20 cellular contexts compared by ENCODE assay signal in the genomic region with DNA sequence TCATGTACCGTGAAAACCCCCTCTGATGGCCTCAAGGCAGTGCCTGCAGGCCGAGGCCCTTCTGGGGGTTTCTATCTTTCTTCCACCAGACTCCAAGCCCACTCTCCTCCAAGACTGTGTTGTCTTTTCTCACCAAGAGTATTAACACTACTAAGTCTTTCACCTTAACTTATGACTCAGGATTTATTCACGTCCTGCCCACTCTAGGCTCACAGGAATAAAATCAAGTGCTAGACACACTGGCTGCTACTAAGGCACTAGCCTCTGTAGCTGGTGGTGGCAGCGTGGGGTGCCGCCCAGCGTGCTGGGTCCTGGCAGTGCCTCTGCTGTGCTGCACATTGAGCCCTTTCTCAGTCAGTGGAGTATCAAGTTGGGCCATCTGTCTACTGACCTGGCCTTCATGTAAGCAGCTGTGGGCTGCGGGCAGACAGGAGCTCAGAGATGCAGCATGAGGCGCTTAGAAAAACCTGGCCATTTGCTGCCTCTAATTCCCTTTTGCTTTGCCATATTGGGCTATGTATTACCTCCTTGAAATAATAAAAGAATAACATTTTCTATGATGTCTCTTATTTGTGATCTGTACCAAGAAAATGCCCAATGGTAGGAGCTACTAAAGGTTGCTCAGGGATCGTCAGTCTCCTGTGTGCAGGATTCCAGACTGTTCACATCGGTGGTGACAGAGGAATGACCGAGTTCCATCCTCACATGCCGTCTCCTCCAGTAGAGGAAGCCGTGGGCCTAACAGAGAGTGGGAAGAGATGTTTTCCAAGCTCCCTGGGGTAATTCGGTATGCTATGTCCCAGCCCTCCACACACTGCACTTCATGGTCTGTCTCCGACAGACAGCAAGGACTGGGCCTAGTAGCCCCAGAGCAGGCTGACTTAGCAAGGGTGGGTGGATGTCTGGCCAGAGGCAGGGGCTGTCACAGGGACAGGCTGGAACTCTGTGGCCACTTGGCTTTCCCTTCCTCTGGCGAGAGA. TPM values are rescaled to one million over a fixed set of nuclear protein-coding genes. Genes with fewer than 3 reads are reported as not detected.
DNase-seq lines count a peak whose midpoint lies in the region; ATAC-seq and TF ChIP-seq lines count a peak whose summit lies in the region.
"Had no signal": no experiment of that assay in that cellular context is flagged by ENCODE, and none has a peak within 500 bp of the region (broad histone marks: within the 10 kb centered on the region; RNA-seq: fewer than 3 reads in every experiment).

No MANE protein-coding gene starts in this region.

- H3K36me3 ChIP-seq in Caco-2 (ENCODE audit: control insufficient read depth, insufficient read depth, low read length) (no peaks in the 10 kb centered on the region; the same call in 1 of the 2 replicates), GM23248 (ENCODE audit: low read depth) (peaks cover 14% of the 10 kb centered on the region; the same call in 1 of the 2 replicates), left ventricle myocardium inferior (peaks cover 69% of the 10 kb centered on the region), brain microvascular endothelial cell (replicated peaks) (peaks cover 11% of the 10 kb centered on the region)

- TSS peak; percentile 22 for BruUV-seq in Caco-2 (replicated peaks; lab: Mats Ljungman, UMichigan)

- H3K4me1 ChIP-seq in Caco-2 (no peaks in the 10 kb centered on the region), GM23248 (ENCODE audit: insufficient read depth) (no peaks in the 10 kb centered on the region), left ventricle myocardium inferior (no peaks in the 10 kb centered on the region)

- H3K27ac ChIP-seq in GM23248, result no peak overlapping the region
- H3K27ac ChIP-seq in left ventricle myocardium inferior (replicated peaks), result peak overlapping the region; percentile 18
- no peak overlapping the region for H3K27ac ChIP-seq in brain microvascular endothelial cell
- H3K27ac ChIP-seq: cardiac muscle cell had no signal

- DNase-seq in Caco-2 (no peak), GM23248 (peak; percentile 24), left ventricle myocardium inferior (no peak), brain microvascular endothelial cell (no peak)
- no peak for DNase-seq in activated T-helper 2 cell treated with anti-CD3 and anti-CD28 coated beads, Interferon-gamma antibody, Interleukin-2, Interleukin-4, amounts not matched to agents 10 μg/mL and 5 μg/mL and 100 μg/mL, durations not matched to agents 14 hours and 24 hours and 36 hours (ENCODE audit: low spot score)
- DNase-seq in activated CD4-positive, alpha-beta T cell treated with anti-CD3 and anti-CD28 coated beads, Interleukin-2, amount 10 ng/mL, durations not matched to agents 7 days and 5 days, result no peak
- DNase-seq: activated CD4-positive, alpha-beta memory T cell treated with anti-CD3 and anti-CD28 coated beads for 36 hours; activated T-cell treated with anti-CD3 and anti-CD28 coated beads, Interleukin-2, amount 50 U/mL, for 48 hours; COR-L47; immature natural killer cell; NCI-H146; NCI-H748 treated with DMSO at 0.1 percent for 48 hours; nucleus accumbens; OCI-M1; retina; T-helper 2 cell had no signal

- H3K4me1 Mint-ChIP-seq in Caco-2 (ENCODE audit: low read depth, unreplicated experiment), result no peaks in the 10 kb centered on the region
- peaks cover 4% of the 10 kb centered on the region for H3K4me1 Mint-ChIP-seq in activated T-helper 2 cell treated with anti-CD3 and anti-CD28 coated beads, Interferon-gamma antibody, Interleukin-2, Interleukin-4, amounts not matched to agents 10 μg/mL and 5 μg/mL and 100 μg/mL, durations not matched to agents 14 hours and 24 hours and 36 hours (ENCODE audit: low read depth)
- H3K4me1 Mint-ChIP-seq in activated CD4-positive, alpha-beta T cell treated with anti-CD3 and anti-CD28 coated beads, Interleukin-2, amount 10 ng/mL, durations not matched to agents 7 days and 5 days, result no peaks in the 10 kb centered on the region
- H3K4me1 Mint-ChIP-seq: immature natural killer cell, WTC11 had no signal

- CTCF ChIA-PET in Caco-2 (lab: Charles Lee), result interaction anchor here (0.6 kb wide), 1 partner anchor 73 kb away, joined by 3 read pairs; no protein-coding TSS in a partner anchor
- CTCF ChIA-PET in activated CD4-positive, alpha-beta T cell treated with anti-CD3 and anti-CD28 coated beads, Interleukin-2, amount 10 ng/mL, durations not matched to agents 7 days and 5 days (lab: Charles Lee), result interaction anchor here (1.1 kb wide), 1 partner anchor 91 kb away, joined by 3 read pairs; no protein-coding TSS in a partner anchor

- no peaks in the 10 kb centered on the region for H3K27me3 Mint-ChIP-seq in Caco-2 (ENCODE audit: insufficient read depth, unreplicated experiment)
- H3K27me3 Mint-ChIP-seq in activated T-helper 2 cell treated with anti-CD3 and anti-CD28 coated beads, Interferon-gamma antibody, Interleukin-2, Interleukin-4, amounts not matched to agents 10 μg/mL and 5 μg/mL and 100 μg/mL, durations not matched to agents 14 hours and 24 hours and 36 hours (ENCODE audit: low read depth), result no peaks in the 10 kb centered on the region
- H3K27me3 Mint-ChIP-seq in activated CD4-positive, alpha-beta T cell treated with anti-CD3 and anti-CD28 coated beads, Interleukin-2, amount 10 ng/mL, durations not matched to agents 7 days and 5 days, result no peaks in the 10 kb centered on the region
- H3K27me3 Mint-ChIP-seq: activated CD4-positive, alpha-beta memory T cell treated with anti-CD3 and anti-CD28 coated beads for 36 hours had no signal

- no peaks in the 10 kb centered on the region for H3K9me3 Mint-ChIP-seq in Caco-2 (ENCODE audit: unreplicated experiment)
- no peaks in the 10 kb centered on the region for H3K9me3 Mint-ChIP-seq in activated T-helper 2 cell treated with anti-CD3 and anti-CD28 coated beads, Interferon-gamma antibody, Interleukin-2, Interleukin-4, amounts not matched to agents 10 μg/mL and 5 μg/mL and 100 μg/mL, durations not matched to agents 14 hours and 24 hours and 36 hours
- H3K9me3 Mint-ChIP-seq in activated CD4-positive, alpha-beta T cell treated with anti-CD3 and anti-CD28 coated beads, Interleukin-2, amount 10 ng/mL, durations not matched to agents 7 days and 5 days, result no peaks in the 10 kb centered on the region
- H3K9me3 Mint-ChIP-seq: activated CD4-positive, alpha-beta memory T cell treated with anti-CD3 and anti-CD28 coated beads for 36 hours; immature natural killer cell; WTC11 had no signal

- H4K20me1 ChIP-seq in GM23248 (ENCODE audit: insufficient read depth), result no peaks in the 10 kb centered on the region

- H3K4me3 ChIP-seq in Caco-2 (ENCODE audit: low read depth, low read length) (no peak overlapping the region), GM23248 (no peak overlapping the region), left ventricle myocardium inferior (no peak overlapping the region), brain microvascular endothelial cell (ENCODE audit: low read depth, low read length) (no peak overlapping the region)
- H3K4me3 ChIP-seq: cardiac muscle cell, lung had no signal

- H3K79me2 ChIP-seq in GM23248 (ENCODE audit: insufficient read depth), result no peaks in the 10 kb centered on the region

- POLR2A ChIA-PET in Caco-2 (lab: Charles Lee), result no interaction called here
- POLR2A ChIA-PET in activated CD4-positive, alpha-beta T cell treated with anti-CD3 and anti-CD28 coated beads, Interleukin-2, amount 10 ng/mL, durations not matched to agents 7 days and 5 days (lab: Charles Lee), result no interaction called here

- peaks cover 14% of the 10 kb centered on the region for H3K36me3 Mint-ChIP-seq in Caco-2 (ENCODE audit: insufficient read depth, unreplicated experiment)
- peaks cover 74% of the 10 kb centered on the region for H3K36me3 Mint-ChIP-seq in activated T-helper 2 cell treated with anti-CD3 and anti-CD28 coated beads, Interferon-gamma antibody, Interleukin-2, Interleukin-4, amounts not matched to agents 10 μg/mL and 5 μg/mL and 100 μg/mL, durations not matched to agents 14 hours and 24 hours and 36 hours (ENCODE audit: low read depth)
- peaks cover 66% of the 10 kb centered on the region for H3K36me3 Mint-ChIP-seq in activated CD4-positive, alpha-beta T cell treated with anti-CD3 and anti-CD28 coated beads, Interleukin-2, amount 10 ng/mL, durations not matched to agents 7 days and 5 days (ENCODE audit: low read depth)

- in situ Hi-C loops in GM23248 (cut with MboI), result no loop called here
- in situ Hi-C loops in brain microvascular endothelial cell (cut with HindIII; ENCODE audit: low pct_ligation_motif_present, low sequenced_read_pairs), result no loop called here

- H3K27me3 ChIP-seq in Caco-2 (replicated peaks; ENCODE audit: control insufficient read depth, insufficient read depth, low read length) (no peaks in the 10 kb centered on the region), GM23248 (replicated peaks; ENCODE audit: insufficient read depth) (no peaks in the 10 kb centered on the region), left ventricle myocardium inferior (ENCODE audit: low read depth) (no peaks in the 10 kb centered on the region), brain microvascular endothelial cell (replicated peaks) (no peaks in the 10 kb centered on the region)
- H3K27me3 ChIP-seq: cardiac muscle cell had no signal

- H3K9me2 ChIP-seq in GM23248 (ENCODE audit: insufficient read depth), result no peaks in the 10 kb centered on the region

- intact Hi-C loops in Caco-2 (cut with micrococcal nuclease; ENCODE audit: unreplicated experiment) (no loop called here), left ventricle myocardium inferior (cut with micrococcal nuclease) (no loop called here)
- intact Hi-C loops in activated T-helper 2 cell treated with anti-CD3 and anti-CD28 coated beads, Interferon-gamma antibody, Interleukin-2, Interleukin-4, amounts not matched to agents 10 μg/mL and 5 μg/mL and 100 μg/mL, durations not matched to agents 14 hours and 24 hours and 36 hours (cut with micrococcal nuclease), result no loop called here

- peaks cover 7% of the 10 kb centered on the region; the same call in 1 of the 2 replicates for H3F3A ChIP-seq in GM23248 (ENCODE audit: insufficient read depth)

- no peak for ATAC-seq in GM18519 (IDR thresholded peaks at IDR 0.05; ENCODE audit: low FRiP score, unreplicated experiment)
- ATAC-seq: WTC11 had no signal

- no peak overlapping the region for H3K27ac Mint-ChIP-seq in Caco-2 (ENCODE audit: unreplicated experiment)
- H3K27ac Mint-ChIP-seq in activated T-helper 2 cell treated with anti-CD3 and anti-CD28 coated beads, Interferon-gamma antibody, Interleukin-2, Interleukin-4, amounts not matched to agents 10 μg/mL and 5 μg/mL and 100 μg/mL, durations not matched to agents 14 hours and 24 hours and 36 hours, result peak overlapping the region; percentile 15
- no peak overlapping the region for H3K27ac Mint-ChIP-seq in activated CD4-positive, alpha-beta T cell treated with anti-CD3 and anti-CD28 coated beads, Interleukin-2, amount 10 ng/mL, durations not matched to agents 7 days and 5 days
- H3K27ac Mint-ChIP-seq: activated CD4-positive, alpha-beta memory T cell treated with anti-CD3 and anti-CD28 coated beads for 36 hours; WTC11 had no signal

- H3K4me3 Mint-ChIP-seq in Caco-2 (ENCODE audit: unreplicated experiment), result no peak overlapping the region
- H3K4me3 Mint-ChIP-seq in activated T-helper 2 cell treated with anti-CD3 and anti-CD28 coated beads, Interferon-gamma antibody, Interleukin-2, Interleukin-4, amounts not matched to agents 10 μg/mL and 5 μg/mL and 100 μg/mL, durations not matched to agents 14 hours and 24 hours and 36 hours (ENCODE audit: low read depth), result no peak overlapping the region
- no peak overlapping the region for H3K4me3 Mint-ChIP-seq in activated CD4-positive, alpha-beta T cell treated with anti-CD3 and anti-CD28 coated beads, Interleukin-2, amount 10 ng/mL, durations not matched to agents 7 days and 5 days
- H3K4me3 Mint-ChIP-seq: activated CD4-positive, alpha-beta memory T cell treated with anti-CD3 and anti-CD28 coated beads for 36 hours; immature natural killer cell; WTC11 had no signal

- no peak overlapping the region for H3K9ac ChIP-seq in GM23248

- H3K9me3 ChIP-seq in Caco-2 (no peaks in the 10 kb centered on the region), GM23248 (ENCODE audit: low read depth) (no peaks in the 10 kb centered on the region), left ventricle myocardium inferior (replicated peaks) (no peaks in the 10 kb centered on the region)

- 87 to 90% methylated on average over 16 of the region's 16 CpGs for WGBS in GM23248 (ENCODE audit: low coverage in 1 of 2, low lambda C conversion rate in 2 of 2, missing lambda C conversion rate in 2 of 2), 2 experiments

- TF ChIP-seq CTCF in Caco-2 (IDR thresholded peaks at IDR 0.05; ENCODE audit: insufficient read depth in 1 of 2, low read depth in 1 of 2, low read length in 1 of 2, severe bottlenecking in 1 of 2, unreplicated experiment in 1 of 2), result no peak
- TF ChIP-seq CTCF in left ventricle myocardium inferior (IDR thresholded peaks at IDR 0.05; ENCODE audit: borderline replicate concordance), result no peak
- no peak for TF ChIP-seq CTCF in brain microvascular endothelial cell (IDR thresholded peaks at IDR 0.05; ENCODE audit: low read depth, low read length, missing control alignments)

- no peak overlapping the region for H2AFZ ChIP-seq in GM23248

- H3K4me2 ChIP-seq in GM23248 (ENCODE audit: unreplicated experiment), result no peak overlapping the region

RNA-seq across cellular contexts. Expression of a gene that starts 39.9 kb away (rescaled TPM):
- total RNA-seq in Caco-2 (2022), result 53.5 and 53.9 TPM in 2 replicates
- 41.1 and 44.5 TPM in 2 replicates for total RNA-seq in GM23248 (2014; rRNA removed; shearing (Covaris generic))
- 52.8 and 52.9 TPM in 2 replicates for polyA plus RNA-seq in GM23248 (2016; fragmentation: Nextera tagmentation; extraction: Ambion mirVana)
- total RNA-seq in activated T-helper 2 cell treated with anti-CD3 and anti-CD28 coated beads, Interferon-gamma antibody, Interleukin-2, Interleukin-4, amounts not matched to agents 10 μg/mL and 5 μg/mL and 100 μg/mL, durations not matched to agents 14 hours and 24 hours and 36 hours, result 113 and 115 TPM in 2 replicates
- total RNA-seq in left ventricle myocardium inferior, result 81.9 TPM
- 100 to 1,000 TPM; 158 to 203 TPM for total RNA-seq in activated CD4-positive, alpha-beta T cell treated with anti-CD3 and anti-CD28 coated beads, Interleukin-2, amount 10 ng/mL, durations not matched to agents 7 days and 5 days
